In the genomic region with DNA sequence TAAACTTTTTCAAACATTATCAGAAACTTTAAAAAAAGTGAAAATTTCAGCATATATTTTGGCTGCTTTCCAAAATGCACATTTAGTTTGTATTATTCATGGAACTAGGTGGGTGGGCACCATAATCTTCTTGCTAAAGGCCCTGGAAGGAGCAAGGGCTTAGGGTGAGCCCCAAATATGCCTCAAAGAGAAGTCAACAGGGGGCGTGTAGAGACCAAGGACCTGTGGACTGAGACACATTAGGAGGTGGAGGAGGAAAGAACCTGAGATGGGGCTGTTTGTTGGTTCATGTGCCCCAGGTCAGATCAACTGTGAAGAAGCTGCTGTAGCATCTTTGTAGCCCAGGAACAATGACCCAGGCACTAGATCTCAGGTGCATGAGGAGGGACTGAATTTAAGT, we compare ENCODE assay signal across 23 cellular contexts.
DNase-seq lines count a peak whose midpoint lies in the region; TF ChIP-seq lines count a peak whose summit lies in the region.
"Had no signal": no experiment of that assay in that cellular context is flagged by ENCODE, and none has a peak within 500 bp of the region (broad histone marks: within the 10 kb centered on the region; RNA-seq: fewer than 3 reads in every experiment).

No MANE protein-coding gene starts in this region.

- H3K4me1 ChIP-seq in neural progenitor cell (peaks cover 7% of the 10 kb centered on the region), ovary (ENCODE audit: insufficient read depth) (no peaks in the 10 kb centered on the region)
- H3K4me1 ChIP-seq in effector memory CD4-positive, alpha-beta T cell (ENCODE audit: control insufficient read depth, insufficient read depth, low read length, poor library complexity, severe bottlenecking) = no peaks in the 10 kb centered on the region
- H3K4me1 ChIP-seq: Caco-2, SJSA1 had no signal

- no peak overlapping the region for H3K9ac ChIP-seq in neural progenitor cell

- intact Hi-C loops in dorsolateral prefrontal cortex (cut with DNase I) (no loop called here), ovary (cut with DNase I) (no loop called here)

- no peak overlapping the region for H3K4me3 ChIP-seq in dorsolateral prefrontal cortex
- no peak overlapping the region for H3K4me3 ChIP-seq in neural progenitor cell
- H3K4me3 ChIP-seq in effector memory CD4-positive, alpha-beta T cell (ENCODE audit: insufficient read depth, low read depth, low read length, poor library complexity, severe bottlenecking) = no peak overlapping the region
- H3K4me3 ChIP-seq in ovary = no peak overlapping the region
- H3K4me3 ChIP-seq: GM23338, SJSA1 had no signal

- H3K9me3 Mint-ChIP-seq in neural progenitor cell = peaks cover 15% of the 10 kb centered on the region
- no peaks in the 10 kb centered on the region for H3K9me3 Mint-ChIP-seq in activated naive CD8-positive, alpha-beta T cell treated with anti-CD3 and anti-CD28 coated beads for 36 hours
- H3K9me3 Mint-ChIP-seq: CD8-positive, alpha-beta T cell had no signal

- no peak overlapping the region for H2AFZ ChIP-seq in neural progenitor cell (replicated peaks)

- no peaks in the 10 kb centered on the region for H3K79me2 ChIP-seq in neural progenitor cell (ENCODE audit: low read depth)

- H3F3A ChIP-seq in neural progenitor cell (ENCODE audit: low read depth) = peaks cover 5% of the 10 kb centered on the region

- H3K36me3 Mint-ChIP-seq in neural progenitor cell = peaks cover 2% of the 10 kb centered on the region
- H3K36me3 Mint-ChIP-seq in activated naive CD8-positive, alpha-beta T cell treated with anti-CD3 and anti-CD28 coated beads for 36 hours = no peaks in the 10 kb centered on the region
- H3K36me3 Mint-ChIP-seq: CD8-positive, alpha-beta T cell had no signal

- H3K4me3 Mint-ChIP-seq in neural progenitor cell = no peak overlapping the region
- H3K4me3 Mint-ChIP-seq in activated naive CD8-positive, alpha-beta T cell treated with anti-CD3 and anti-CD28 coated beads for 36 hours = no peak overlapping the region
- H3K4me3 Mint-ChIP-seq: CD8-positive, alpha-beta T cell; GM23338 had no signal

- peaks cover 14% of the 10 kb centered on the region for H3K27me3 Mint-ChIP-seq in neural progenitor cell (ENCODE audit: insufficient read depth, low read depth)
- H3K27me3 Mint-ChIP-seq in activated naive CD8-positive, alpha-beta T cell treated with anti-CD3 and anti-CD28 coated beads for 36 hours = peaks cover 12% of the 10 kb centered on the region

- H3K27me3 ChIP-seq in dorsolateral prefrontal cortex = no peaks in the 10 kb centered on the region
- H3K27me3 ChIP-seq in neural progenitor cell = no peaks in the 10 kb centered on the region
- H3K27me3 ChIP-seq in effector memory CD4-positive, alpha-beta T cell (replicated peaks; ENCODE audit: control insufficient read depth, insufficient read depth, low read length, poor library complexity, severe bottlenecking) = no peaks in the 10 kb centered on the region
- no peaks in the 10 kb centered on the region for H3K27me3 ChIP-seq in ovary
- H3K27me3 ChIP-seq: SJSA1 had no signal

- DNase-seq in HT-29 (ENCODE audit: low spot score) = peak; percentile 1
- DNase-seq in NAMALWA (ENCODE audit: low spot score) = peak; percentile 7
- DNase-seq in dorsolateral prefrontal cortex = no peak
- no peak for DNase-seq in neural progenitor cell (ENCODE audit: low spot score)
- no peak for DNase-seq in activated naive CD8-positive, alpha-beta T cell treated with anti-CD3 and anti-CD28 coated beads for 36 hours
- DNase-seq in effector memory CD4-positive, alpha-beta T cell = no peak
- DNase-seq in ovary = no peak
- DNase-seq: Caco-2; CD8-positive, alpha-beta T cell; DMS153; DND-41; HCEC 1CT; NCI-H1105 treated with DMSO at 0.1 percent for 48 hours; NCI-H146; NCI-H1930; NCI-H2107; NCI-H446 treated with DMSO at 0.1 percent for 48 hours; NCI-H526; RPMI8226 had no signal

- peak overlapping the region; percentile 70 for H3K27ac Mint-ChIP-seq in neural progenitor cell
- no peak overlapping the region for H3K27ac Mint-ChIP-seq in activated naive CD8-positive, alpha-beta T cell treated with anti-CD3 and anti-CD28 coated beads for 36 hours
- H3K27ac Mint-ChIP-seq: CD8-positive, alpha-beta T cell; GM23338 had no signal

- TF ChIP-seq EP300 in ovary (IDR thresholded peaks at IDR 0.05) = no peak

- TF ChIP-seq POLR2A in ovary (IDR thresholded peaks at IDR 0.05) = no peak

- H4K20me1 ChIP-seq in neural progenitor cell (ENCODE audit: low read depth) = no peaks in the 10 kb centered on the region

- H3K9me3 ChIP-seq in neural progenitor cell (ENCODE audit: low read depth) (no peaks in the 10 kb centered on the region), ovary (no peaks in the 10 kb centered on the region)
- no peaks in the 10 kb centered on the region for H3K9me3 ChIP-seq in effector memory CD4-positive, alpha-beta T cell (ENCODE audit: control insufficient read depth, low read length)
- H3K9me3 ChIP-seq: Caco-2, SJSA1 had no signal

- no peak overlapping the region for H3K4me2 ChIP-seq in neural progenitor cell

- H3K36me3 ChIP-seq in neural progenitor cell (no peaks in the 10 kb centered on the region), ovary (no peaks in the 10 kb centered on the region)
- H3K36me3 ChIP-seq in effector memory CD4-positive, alpha-beta T cell (ENCODE audit: control insufficient read depth, insufficient read depth, low read length) = no peaks in the 10 kb centered on the region
- H3K36me3 ChIP-seq: SJSA1 had no signal

- peaks cover 30% of the 10 kb centered on the region for H3K4me1 Mint-ChIP-seq in neural progenitor cell
- H3K4me1 Mint-ChIP-seq in activated naive CD8-positive, alpha-beta T cell treated with anti-CD3 and anti-CD28 coated beads for 36 hours = no peaks in the 10 kb centered on the region

- no peak for TF ChIP-seq CTCF in dorsolateral prefrontal cortex (IDR thresholded peaks at IDR 0.05 in 54 of 56, conservative IDR thresholded peaks at IDR 0.05 in 2 of 56; ENCODE audit: low read depth in 1 of 56, partially characterized antibody in 56 of 56)
- no peak for TF ChIP-seq CTCF in neural progenitor cell (IDR thresholded peaks at IDR 0.05)
- TF ChIP-seq CTCF in ovary (IDR thresholded peaks at IDR 0.05) = no peak

- peak overlapping the region in 49 of 59 donors; percentile 6 to 85 (median 67) for H3K27ac ChIP-seq in dorsolateral prefrontal cortex
- H3K27ac ChIP-seq in neural progenitor cell = no peak overlapping the region
- no peak overlapping the region for H3K27ac ChIP-seq in effector memory CD4-positive, alpha-beta T cell (ENCODE audit: insufficient read depth, low read length, poor library complexity, severe bottlenecking)
- H3K27ac ChIP-seq in ovary = no peak overlapping the region
- H3K27ac ChIP-seq: C4-2B, HL-60, SJSA1 had no signal

- WGBS in ovary, 3 donors = 60 to 71% (median 67%) methylated on average over 1 of the region's 1 CpG

Comparison
In these comparisons a context has a peak if more than half of its experiments do, and no peak if none do; other contexts are left out.
1. DNase-seq: peak in HT-29 (single experiment) and NAMALWA (single experiment); none in dorsolateral prefrontal cortex (0 of 10), neural progenitor cell (single experiment), activated naive CD8-positive, alpha-beta T cell treated with anti-CD3 and anti-CD28 coated beads for 36 hours (single experiment), effector memory CD4-positive, alpha-beta T cell (0 of 3) and ovary (0 of 5).
2. H3K27ac ChIP-seq: peak in dorsolateral prefrontal cortex (49 of 59); none in neural progenitor cell (single experiment), effector memory CD4-positive, alpha-beta T cell (single experiment) and ovary (0 of 2).